1 cellular context compared by ENCODE assay signal in the genomic region with DNA sequence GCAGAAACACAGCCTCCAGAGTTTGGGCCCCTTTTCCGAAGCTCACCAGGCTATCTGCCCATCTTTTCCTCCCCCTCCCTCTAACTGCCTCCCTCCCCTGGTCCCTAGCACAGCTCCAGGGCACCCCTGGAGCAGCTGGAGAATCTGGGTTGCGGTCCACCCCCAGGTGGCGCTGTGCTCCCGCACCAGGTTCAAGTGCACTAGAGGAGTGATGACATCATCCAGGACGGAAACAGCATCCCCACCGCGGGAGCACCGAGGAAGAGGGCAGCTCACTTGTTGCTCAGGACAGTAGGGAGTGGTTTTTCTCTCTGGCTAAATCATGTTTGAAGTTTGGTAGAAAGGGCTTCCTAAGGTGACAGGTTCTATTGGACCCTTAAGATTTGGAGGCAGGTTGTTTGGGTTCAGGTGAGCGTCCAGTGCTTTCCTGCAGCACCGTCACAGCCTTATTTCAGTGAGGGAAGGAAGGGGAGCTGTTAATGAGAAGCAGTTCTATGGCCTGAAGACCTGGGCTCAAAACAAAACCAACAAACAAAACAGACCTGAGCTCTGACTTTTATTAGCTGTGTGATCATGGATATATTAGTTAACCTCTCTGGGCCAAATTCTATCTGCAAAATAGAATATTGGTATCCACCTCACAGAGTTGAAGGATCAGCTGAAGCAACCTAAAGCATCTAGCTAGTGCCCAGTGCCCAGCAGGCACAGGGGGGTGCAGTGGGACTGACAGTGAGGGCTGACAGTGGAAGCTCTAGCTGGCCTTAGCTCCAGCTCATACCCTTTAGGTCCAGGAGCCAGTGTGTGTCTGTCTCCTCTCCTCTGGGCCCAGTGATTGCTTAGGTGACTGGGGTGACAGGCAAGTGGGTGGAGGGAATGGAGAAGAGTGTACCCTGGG.
TF ChIP-seq lines count a peak whose summit lies in the region.

No MANE protein-coding gene starts in this region.

TF ChIP-seq in H1, 55 proteins besides CTCF, POLR2A, EP300 and RAD21 (continued from another document):
- TF ChIP-seq BRCA1 (IDR thresholded peaks at IDR 0.05; ENCODE audit: low read depth, low read length): 0 out of 2 replicates have a peak, but pooled peaks have one; percentile 44
